In genomic region chr11:65386307-65387081, GRCh38 we compare ENCODE assay signal across 8 cellular contexts. TPM values are rescaled to one million over a fixed set of nuclear protein-coding genes. Genes with fewer than 3 reads are reported as not detected.
DNase-seq lines count a peak whose midpoint lies in the region; ATAC-seq and TF ChIP-seq lines count a peak whose summit lies in the region.

Gene FRMD8 (plus strand): TSS chr11:65386637. CDS start chr11:65387037, 400 bp downstream.

- peaks cover 8% of the 10 kb centered on the region for H3K36me3 Mint-ChIP-seq in T-helper 1 cell treated with Interleukin-12 subunit alpha and Interleukin-12 subunit beta and Interleukin-4 antibody, amounts not matched to agents 30 μg/mL and 1 μg/mL, for 36 hours (ENCODE audit: low read depth)

- TF ChIP-seq CTCF in C4-2B (conservative IDR thresholded peaks at IDR 0.05) (no peak), adrenal gland (IDR thresholded peaks at IDR 0.05) (no peak), heart left ventricle (IDR thresholded peaks at IDR 0.05) (no peak), tibial nerve (IDR thresholded peaks at IDR 0.05) (peak in 2 of 5 experiments; percentile 13 to 39)

- H3K27ac ChIP-seq in C4-2B (peak within 1 kb of the TSS; percentile 99), adrenal gland (peak within 1 kb of the TSS; percentile 74 to 97 (median 91)), heart left ventricle (peak within 1 kb of the TSS; percentile 89 to 99 (median 96)), tibial nerve (peak within 1 kb of the TSS; percentile 94 to 99 (median 99))

- intact Hi-C loops in adrenal gland (cut with DNase I) (no loop called here), heart left ventricle (cut with DNase I) (no loop called here), posterior cingulate gyrus (cut with DNase I) (no loop called here)

- no peaks in the 10 kb centered on the region for H3K36me3 ChIP-seq in adrenal gland (replicated peaks in 1 of 2)
- peaks cover 0 to 10% (median 0%) of the 10 kb centered on the region in 9 donors for H3K36me3 ChIP-seq in heart left ventricle
- H3K36me3 ChIP-seq in tibial nerve = peaks cover 0 to 9% (median 0%) of the 10 kb centered on the region in 3 donors

- H3K27me3 ChIP-seq in adrenal gland = no peaks in the 10 kb centered on the region
- H3K27me3 ChIP-seq in heart left ventricle = no peaks in the 10 kb centered on the region
- H3K27me3 ChIP-seq in tibial nerve = no peaks in the 10 kb centered on the region

- H3K9me3 Mint-ChIP-seq in T-helper 1 cell treated with Interleukin-12 subunit alpha and Interleukin-12 subunit beta and Interleukin-4 antibody, amounts not matched to agents 30 μg/mL and 1 μg/mL, for 36 hours = no peaks in the 10 kb centered on the region

- peak within 1 kb of the TSS; percentile 92 for H3K4me3 Mint-ChIP-seq in T-helper 1 cell treated with Interleukin-12 subunit alpha and Interleukin-12 subunit beta and Interleukin-4 antibody, amounts not matched to agents 30 μg/mL and 1 μg/mL, for 36 hours

- TF ChIP-seq EP300 in tibial nerve (IDR thresholded peaks at IDR 0.05) = peak; percentile 49 to 91

- ATAC-seq in GM21723 (IDR thresholded peaks at IDR 0.05; ENCODE audit: unreplicated experiment) = peak; percentile 47
- peak; percentile 36 to 79 (median 64) for ATAC-seq in heart left ventricle

- peaks cover 54% of the 10 kb centered on the region for H3K4me1 Mint-ChIP-seq in T-helper 1 cell treated with Interleukin-12 subunit alpha and Interleukin-12 subunit beta and Interleukin-4 antibody, amounts not matched to agents 30 μg/mL and 1 μg/mL, for 36 hours (ENCODE audit: low read depth)

- TF ChIP-seq POLR2A in adrenal gland (IDR thresholded peaks at IDR 0.05) (peak; percentile 92 to 95), heart left ventricle (IDR thresholded peaks at IDR 0.05) (peak; percentile 35 to 97), tibial nerve (IDR thresholded peaks at IDR 0.05) (peak; percentile 86 to 95)

- 0 to 1% (median 1%) methylated on average over 5 to 70 of the region's 70 CpGs for WGBS in adrenal gland, 4 donors
- 0 to 2% (median 1%) methylated on average over 5 to 70 of the region's 70 CpGs for WGBS in heart left ventricle, 4 donors
- 1 to 2% methylated on average over 18 to 22 of the region's 70 CpGs for WGBS in tibial nerve, 2 donors

- H3K4me3 ChIP-seq in adrenal gland (peak within 1 kb of the TSS; percentile 50 to 83 (median 56)), heart left ventricle (peak within 1 kb of the TSS; percentile 72 to 96 (median 83)), tibial nerve (peak within 1 kb of the TSS; percentile 66 to 93 (median 82))

- H3K9me3 ChIP-seq in adrenal gland (replicated peaks in 1 of 3) = no peaks in the 10 kb centered on the region
- no peaks in the 10 kb centered on the region for H3K9me3 ChIP-seq in heart left ventricle
- H3K9me3 ChIP-seq in tibial nerve = no peaks in the 10 kb centered on the region

- H3K27ac Mint-ChIP-seq in T-helper 1 cell treated with Interleukin-12 subunit alpha and Interleukin-12 subunit beta and Interleukin-4 antibody, amounts not matched to agents 30 μg/mL and 1 μg/mL, for 36 hours = peak within 1 kb of the TSS; percentile 100

- H3K27me3 Mint-ChIP-seq in T-helper 1 cell treated with Interleukin-12 subunit alpha and Interleukin-12 subunit beta and Interleukin-4 antibody, amounts not matched to agents 30 μg/mL and 1 μg/mL, for 36 hours (ENCODE audit: low read depth) = no peaks in the 10 kb centered on the region

- H3K4me1 ChIP-seq in adrenal gland (replicated peaks in 1 of 2) (peaks cover 60 to 92% of the 10 kb centered on the region in 2 donors), heart left ventricle (peaks cover 29 to 91% (median 67%) of the 10 kb centered on the region in 12 donors), tibial nerve (peaks cover 0 to 93% (median 82%) of the 10 kb centered on the region in 4 donors)

- DNase-seq in NCI-H1417 (lab: John Stamatoyannopoulos, UW) (peak; percentile 84 to 91 (median 91)), adrenal gland (peak; percentile 90 to 96 (median 93)), heart left ventricle (peak; percentile 94 to 97 (median 95)), posterior cingulate gyrus (peak; percentile 83 to 99 (median 92)), tibial nerve (ENCODE audit: low spot score in 2 of 2) (peak; percentile 81 to 87)

RNA-seq across cellular contexts. Expression of gene FRMD8, which starts in this region (rescaled TPM):
- total RNA-seq in adrenal gland (10 to 100 TPM; 20.6 to 52.1 (median 39.6) TPM), heart left ventricle (10 to 100 TPM in 7 of 9 donors, 1 to 10 TPM in 2; 6.1 to 24.1 (median 11.3) TPM), tibial nerve (100 to 1,000 TPM in 3 of 4 donors, 10 to 100 TPM in 1; 96.5 to 226 (median 128) TPM)
- polyA plus RNA-seq in adrenal gland (10 to 100 TPM in 2 of 3 donors, 1 to 10 TPM in 1; 5.3 to 21.3 (median 20.4) TPM), heart left ventricle (10 to 100 TPM in 1 of 2 donors, 1 to 10 TPM in 1; 8.0 to 16.3 TPM)

Comparison
In these comparisons a context has a peak if more than half of its experiments do, and no peak if none do; other contexts are left out.
1. Peak in every context shown above with its lines: DNase-seq, ATAC-seq, H3K4me3 ChIP-seq and H3K27ac ChIP-seq.